In genomic region chr17:4554997-4555799, GRCh38 we compare ENCODE assay signal across 8 cellular contexts. TPM values are rescaled to one million over a fixed set of nuclear protein-coding genes. Genes with fewer than 3 reads are reported as not detected.
DNase-seq lines count a peak whose midpoint lies in the region; ATAC-seq and TF ChIP-seq lines count a peak whose summit lies in the region.

TSS of gene MYBBP1A (minus strand) at chr17:4555384. CDS start at chr17:4555324, 60 bp downstream.

- H3K36me3 Mint-ChIP-seq in naive thymus-derived CD4-positive, alpha-beta T cell, result peaks cover 0 to 13% (median 5%) of the 10 kb centered on the region in 5 donors
- H3K36me3 Mint-ChIP-seq in stimulated activated naive B cell treated with anti-CD40 and anti-IgM and Interleukin-4, amounts not matched to agents 10 μg/mL and 1 μg/mL and 100 μg/mL, for 72 hours, result peaks cover 13 to 23% of the 10 kb centered on the region in 2 donors

- H3K4me1 ChIP-seq in GM23248 (ENCODE audit: insufficient read depth), result 0 out of 2 replicates have a peak, but pooled peaks cover 2% of the 10 kb centered on the region
- H3K4me1 ChIP-seq in fibroblast of lung (ENCODE audit: control insufficient read depth, extremely low read depth, insufficient read depth, low read length), result peaks cover 5% of the 10 kb centered on the region
- peaks cover 20% of the 10 kb centered on the region in 2 donors for H3K4me1 ChIP-seq in naive thymus-derived CD4-positive, alpha-beta T cell (ENCODE audit: control insufficient read depth in 2 of 2, insufficient read depth in 2 of 2, low read length in 2 of 2)

- no peaks in the 10 kb centered on the region for H3K9me3 ChIP-seq in GM23248 (ENCODE audit: low read depth)
- no peaks in the 10 kb centered on the region for H3K9me3 ChIP-seq in fibroblast of lung (ENCODE audit: control insufficient read depth, insufficient read depth, low read depth, low read length)
- no peaks in the 10 kb centered on the region for H3K9me3 ChIP-seq in naive thymus-derived CD4-positive, alpha-beta T cell (ENCODE audit: control insufficient read depth in 2 of 3, low read length in 3 of 3)

- H3K9me2 ChIP-seq in GM23248 (ENCODE audit: insufficient read depth), result no peaks in the 10 kb centered on the region

- peak; percentile 96 for ATAC-seq in naive thymus-derived CD4-positive, alpha-beta T cell
- peak; percentile 95 to 97 for ATAC-seq in stimulated activated naive B cell treated with anti-CD40 and anti-IgM and Interleukin-4, amounts not matched to agents 10 μg/mL and 1 μg/mL and 100 μg/mL, for 72 hours (replicated peaks)

- H2AFZ ChIP-seq in GM23248 (peak within 1 kb of the TSS; percentile 99), fibroblast of lung (ENCODE audit: low read length) (peak within 1 kb of the TSS; percentile 94)

- 1 to 2% methylated on average over 69 of the region's 69 CpGs for WGBS in GM23248 (ENCODE audit: low coverage in 1 of 2, low lambda C conversion rate in 2 of 2, missing lambda C conversion rate in 2 of 2), 2 experiments

- H3K4me3 ChIP-seq in GM23248, result peak within 1 kb of the TSS; percentile 92
- peak within 1 kb of the TSS; percentile 88 to 97 (median 94) for H3K4me3 ChIP-seq in fibroblast of lung (replicated peaks in 1 of 4; ENCODE audit: control extremely low read depth in 1 of 4, insufficient read depth in 1 of 4, low read depth in 3 of 4, low read length in 4 of 4)
- peak within 1 kb of the TSS; percentile 87 for H3K4me3 ChIP-seq in naive thymus-derived CD4-positive, alpha-beta T cell (ENCODE audit: low read length)

- peaks cover 39% of the 10 kb centered on the region for H3K79me2 ChIP-seq in GM23248 (ENCODE audit: insufficient read depth)
- peaks cover 19% of the 10 kb centered on the region for H3K79me2 ChIP-seq in fibroblast of lung (ENCODE audit: control insufficient read depth, insufficient read depth, low read length)

- peak within 1 kb of the TSS; percentile 87 to 97 (median 95) for H3K4me3 Mint-ChIP-seq in naive thymus-derived CD4-positive, alpha-beta T cell
- peak within 1 kb of the TSS; percentile 89 to 93 for H3K4me3 Mint-ChIP-seq in stimulated activated naive B cell treated with anti-CD40 and anti-IgM and Interleukin-4, amounts not matched to agents 10 μg/mL and 1 μg/mL and 100 μg/mL, for 72 hours

- no peaks in the 10 kb centered on the region for H3K27me3 Mint-ChIP-seq in naive thymus-derived CD4-positive, alpha-beta T cell
- no peaks in the 10 kb centered on the region for H3K27me3 Mint-ChIP-seq in stimulated activated naive B cell treated with anti-CD40 and anti-IgM and Interleukin-4, amounts not matched to agents 10 μg/mL and 1 μg/mL and 100 μg/mL, for 72 hours

- peaks cover 20% of the 10 kb centered on the region; the same call in 1 of the 2 replicates for H3K36me3 ChIP-seq in GM23248 (ENCODE audit: low read depth)
- peaks cover 15% of the 10 kb centered on the region for H3K36me3 ChIP-seq in fibroblast of lung (ENCODE audit: control insufficient read depth, insufficient read depth, low read length)
- H3K36me3 ChIP-seq in naive thymus-derived CD4-positive, alpha-beta T cell (ENCODE audit: control insufficient read depth in 2 of 3, insufficient read depth in 3 of 3, low read length in 3 of 3), result peaks cover 7 to 38% (median 10%) of the 10 kb centered on the region in 3 experiments

- no peaks in the 10 kb centered on the region for H3K27me3 ChIP-seq in GM23248 (replicated peaks; ENCODE audit: insufficient read depth)
- H3K27me3 ChIP-seq in fibroblast of lung (ENCODE audit: control insufficient read depth, insufficient read depth, low read length), result no peaks in the 10 kb centered on the region
- no peaks in the 10 kb centered on the region for H3K27me3 ChIP-seq in naive thymus-derived CD4-positive, alpha-beta T cell (ENCODE audit: control insufficient read depth in 2 of 2, insufficient read depth in 2 of 2, low read length in 2 of 2)

- H3K27ac Mint-ChIP-seq in naive thymus-derived CD4-positive, alpha-beta T cell, result peak within 1 kb of the TSS; percentile 88 to 98 (median 96)
- H3K27ac Mint-ChIP-seq in stimulated activated naive B cell treated with anti-CD40 and anti-IgM and Interleukin-4, amounts not matched to agents 10 μg/mL and 1 μg/mL and 100 μg/mL, for 72 hours, result peak within 1 kb of the TSS; percentile 95

- CTCF ChIA-PET in naive thymus-derived CD4-positive, alpha-beta T cell (lab: Charles Lee), result interaction anchor here (0.8 to 0.9 kb wide), 2 partner anchors 11 to 135 kb away, joined by 3 read pairs; no protein-coding TSS in a partner anchor

- H3K9ac ChIP-seq in GM23248 (peak within 1 kb of the TSS; percentile 89), fibroblast of lung (ENCODE audit: insufficient read depth, low read length) (peak within 1 kb of the TSS; percentile 78)

- POLR2A ChIA-PET in naive thymus-derived CD4-positive, alpha-beta T cell (lab: Charles Lee), result interaction anchor here (0.7 to 1.6 kb wide), 8 partner anchors 10 to 464 kb away, joined by 3 to 5 read pairs (median 4); partner anchors contain the start of genes CYB5D2, RNF167, SLC25A11 and ZZEF1

- H4K20me1 ChIP-seq in GM23248 (ENCODE audit: insufficient read depth) (no peaks in the 10 kb centered on the region), fibroblast of lung (ENCODE audit: control insufficient read depth, extremely low read depth, insufficient read depth, low read length) (no peaks in the 10 kb centered on the region)

- peak within 1 kb of the TSS; percentile 97 for H3K4me2 ChIP-seq in GM23248 (ENCODE audit: unreplicated experiment)
- peak within 1 kb of the TSS; percentile 86 for H3K4me2 ChIP-seq in fibroblast of lung (ENCODE audit: extremely low read depth, insufficient read depth, low read length)

- intact Hi-C loops in naive thymus-derived CD4-positive, alpha-beta T cell (cut with micrococcal nuclease), result loop anchor here (1.0 to 10.0 kb wide), 11 partner anchors 10 to 520 kb away; partner anchors contain the start of genes UBE2G1 (in 2 of the 2), C17orf107 (in 1 of the 2), CYB5D2 (in 1 of the 2) and MED11 (in 1 of the 2)

- H3K27ac ChIP-seq in GM23248, result peak within 1 kb of the TSS; percentile 73
- H3K27ac ChIP-seq in fibroblast of lung (ENCODE audit: insufficient read depth, low read length), result peak within 1 kb of the TSS; percentile 69
- H3K27ac ChIP-seq in naive thymus-derived CD4-positive, alpha-beta T cell (ENCODE audit: low read depth, low read length), result peak within 1 kb of the TSS; percentile 79

- H3K9me3 Mint-ChIP-seq in naive thymus-derived CD4-positive, alpha-beta T cell, result no peaks in the 10 kb centered on the region
- H3K9me3 Mint-ChIP-seq in stimulated activated naive B cell treated with anti-CD40 and anti-IgM and Interleukin-4, amounts not matched to agents 10 μg/mL and 1 μg/mL and 100 μg/mL, for 72 hours, result no peaks in the 10 kb centered on the region

- DNase-seq in Daoy (ENCODE audit: low read depth) (peak; percentile 98), GM23248 (peak; percentile 99), LHCN-M2 (ENCODE audit: low read depth) (peak; percentile 92), RPMI8226 (peak; percentile 97), fibroblast of lung (ENCODE audit: low read depth in 2 of 2) (peak; percentile 89 to 94)
- peak; percentile 95 to 96 for DNase-seq in activated T-helper 1 cell treated with anti-CD3 and anti-CD28 coated beads, Interleukin-2, amount 50 U/mL, for 16 hours (ENCODE audit: low read depth in 1 of 2, low spot score in 1 of 2)
- peak; percentile 92 to 98 (median 95) for DNase-seq in naive thymus-derived CD4-positive, alpha-beta T cell
- peak; percentile 94 for DNase-seq in stimulated activated naive B cell treated with anti-CD40 and anti-IgM and Interleukin-4, amounts not matched to agents 10 μg/mL and 1 μg/mL and 100 μg/mL, for 72 hours

- no peaks in the 10 kb centered on the region for H3F3A ChIP-seq in GM23248 (ENCODE audit: insufficient read depth)

- peaks cover 16 to 34% (median 27%) of the 10 kb centered on the region in 7 donors for H3K4me1 Mint-ChIP-seq in naive thymus-derived CD4-positive, alpha-beta T cell
- H3K4me1 Mint-ChIP-seq in stimulated activated naive B cell treated with anti-CD40 and anti-IgM and Interleukin-4, amounts not matched to agents 10 μg/mL and 1 μg/mL and 100 μg/mL, for 72 hours, result peaks cover 23 to 28% of the 10 kb centered on the region in 2 donors

- in situ Hi-C loops in GM23248 (cut with MboI), result no loop called here

- TF ChIP-seq CTCF in fibroblast of lung (conservative IDR thresholded peaks at IDR 0.05 in 1 of 2, IDR thresholded peaks at IDR 0.05 in 1 of 2; ENCODE audit: low read depth in 1 of 2, low read length in 2 of 2), result peak; percentile 9 to 36

RNA-seq across cellular contexts. Expression of gene MYBBP1A, which starts in this region (rescaled TPM):
- 174 and 179 TPM in 2 replicates for total RNA-seq in Daoy (2014; rRNA removed; shearing (Covaris generic))
- total RNA-seq in GM23248 (2014; rRNA removed; shearing (Covaris generic)), result 51.7 and 56.4 TPM in 2 replicates
- 41.8 and 42.4 TPM in 2 replicates for polyA plus RNA-seq in GM23248 (2016; fragmentation: Nextera tagmentation; extraction: Ambion mirVana)
- total RNA-seq in LHCN-M2 (2014; rRNA removed), result 58.8 and 69.1 TPM in 2 replicates
- 24.2 TPM for polyA plus RNA-seq in LHCN-M2 (2012)
- 28.6 and 35.2 TPM in 2 replicates for total RNA-seq in fibroblast of lung
- polyA plus RNA-seq in fibroblast of lung, result 14.1 and 23.5 TPM in 2 replicates
- polyA plus RNA-seq in fibroblast of lung (2012), result 27.8 and 37.9 TPM in 2 replicates
- polyA minus RNA-seq in fibroblast of lung (ENCODE audit: low replicate concordance), result 59.4 and 60.9 TPM in 2 replicates
- 10 to 100 TPM; 59.8 to 81.8 (median 77.9) TPM for total RNA-seq in naive thymus-derived CD4-positive, alpha-beta T cell
- 10 to 100 TPM; 21.0 to 42.8 TPM for polyA plus RNA-seq in naive thymus-derived CD4-positive, alpha-beta T cell

Comparison
In these comparisons a context has a peak if more than half of its experiments do, and no peak if none do; other contexts are left out.
1. Peak in every context shown above with its lines: DNase-seq, ATAC-seq, H3K4me3 ChIP-seq and H3K27ac ChIP-seq.